Comparison of ENCODE assay signal across 1 cellular context in genomic region chr18:57461652-57462269, GRCh38.
A peak's percentile ranks its signal among the peaks of the same experiment; 100 is the strongest.
TF ChIP-seq lines count a peak whose summit lies in the region.

No MANE protein-coding gene starts in this region.

TF ChIP-seq in HepG2, 621 proteins besides CTCF, POLR2A, EP300 and RAD21:
- TF ChIP-seq ZNF7 (CRISPR knock-in tag; IDR thresholded peaks at IDR 0.05), result peak; percentile 94
- TF ChIP-seq ZNF614 (CRISPR knock-in tag; IDR thresholded peaks at IDR 0.05; ENCODE audit: borderline replicate concordance), result no peak
